13 cellular contexts compared by ENCODE assay signal in the genomic region with DNA sequence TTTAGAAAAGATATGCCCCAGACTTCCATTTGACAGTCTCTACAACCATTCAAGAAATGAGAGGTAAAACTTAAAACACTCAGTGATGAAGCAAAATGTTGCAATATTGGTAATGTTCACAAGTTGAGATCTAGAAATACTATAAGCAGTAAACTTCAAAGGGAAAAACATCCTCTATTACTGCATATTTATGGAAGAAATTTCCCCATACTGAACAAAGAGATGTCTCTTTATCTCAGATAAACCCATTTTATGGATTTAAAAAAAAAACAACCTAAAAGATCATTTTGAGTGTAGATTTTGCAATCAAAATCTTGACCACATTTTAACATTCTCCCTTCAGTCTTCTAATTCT.
DNase-seq lines count a peak whose midpoint lies in the region; ATAC-seq and TF ChIP-seq lines count a peak whose summit lies in the region.
"Had no signal": no experiment of that assay in that cellular context is flagged by ENCODE, and none has a peak within 500 bp of the region (broad histone marks: within the 10 kb centered on the region; RNA-seq: fewer than 3 reads in every experiment).

No MANE protein-coding gene starts in this region.

- peak overlapping the region; percentile 67 for H3K4me3 Mint-ChIP-seq in activated T-cell treated with anti-CD3 and anti-CD28 coated beads, Interleukin-2, amount 50 U/mL, for 4 hours
- H3K4me3 Mint-ChIP-seq in central memory CD8-positive, alpha-beta T cell, result peak overlapping the region; percentile 69
- H3K4me3 Mint-ChIP-seq in stimulated activated memory B cell treated with anti-CD40 and anti-IgM and Interleukin-4, amounts not matched to agents 10 μg/mL and 1 μg/mL and 100 μg/mL, for 72 hours, result peak overlapping the region; percentile 41

- no peak overlapping the region for H3K4me2 ChIP-seq in OCI-LY7 (ENCODE audit: low read length)

- no peaks in the 10 kb centered on the region for H3K79me2 ChIP-seq in OCI-LY7 (ENCODE audit: insufficient read depth, low read depth, low read length)

- no peak for DNase-seq in activated T-cell treated with anti-CD3 and anti-CD28 coated beads, Interleukin-2, amount 50 U/mL, for 4 hours
- DNase-seq in activated T-cell treated with anti-CD3 and anti-CD28 coated beads, Interleukin-2, amount 50 U/mL, for 48 hours, result no peak
- DNase-seq in OCI-LY7 (ENCODE audit: low spot score) (no peak), NOMO-1 treated with DMSO at 0.1 percent for 48 hours (lab: John Stamatoyannopoulos, UW; ENCODE audit: unreplicated experiment) (no peak), NCI-H128 (lab: John Stamatoyannopoulos, UW; ENCODE audit: unreplicated experiment) (no peak)
- DNase-seq in central memory CD8-positive, alpha-beta T cell (ENCODE audit: low spot score in 2 of 2), result no peak
- DNase-seq: MG63, NCI-H2081, NCI-H69, thyroid gland had no signal

- ATAC-seq in activated T-cell treated with anti-CD3 and anti-CD28 coated beads, Interleukin-2, amount 50 U/mL, for 4 hours, result no peak
- no peak for ATAC-seq in central memory CD8-positive, alpha-beta T cell (replicated peaks; ENCODE audit: extremely low read depth, poor library complexity, severe bottlenecking)
- ATAC-seq in stimulated activated memory B cell treated with anti-CD40 and anti-IgM and Interleukin-4, amounts not matched to agents 10 μg/mL and 1 μg/mL and 100 μg/mL, for 72 hours, result no peak
- no peak for ATAC-seq in GM19023 (IDR thresholded peaks at IDR 0.05; ENCODE audit: unreplicated experiment)

- intact Hi-C loops in OCI-LY7 (cut with micrococcal nuclease; ENCODE audit: unreplicated experiment), result no loop called here

- peaks cover 47% of the 10 kb centered on the region for H3K4me1 Mint-ChIP-seq in activated T-cell treated with anti-CD3 and anti-CD28 coated beads, Interleukin-2, amount 50 U/mL, for 4 hours (ENCODE audit: low read depth)
- H3K4me1 Mint-ChIP-seq in central memory CD8-positive, alpha-beta T cell, result peaks cover 22% of the 10 kb centered on the region
- peaks cover 20% of the 10 kb centered on the region for H3K4me1 Mint-ChIP-seq in stimulated activated memory B cell treated with anti-CD40 and anti-IgM and Interleukin-4, amounts not matched to agents 10 μg/mL and 1 μg/mL and 100 μg/mL, for 72 hours

- H3K36me3 ChIP-seq in OCI-LY7 (ENCODE audit: insufficient read depth, low read length), result no peaks in the 10 kb centered on the region
- H3K36me3 ChIP-seq: MG63, thyroid gland had no signal

- H2AFZ ChIP-seq in OCI-LY7 (ENCODE audit: low read length), result peak overlapping the region; percentile 21; the same call in 1 of the 2 replicates

- H3K27ac Mint-ChIP-seq in central memory CD8-positive, alpha-beta T cell (ENCODE audit: low read depth), result peak overlapping the region; percentile 98
- peak overlapping the region; percentile 77 for H3K27ac Mint-ChIP-seq in stimulated activated memory B cell treated with anti-CD40 and anti-IgM and Interleukin-4, amounts not matched to agents 10 μg/mL and 1 μg/mL and 100 μg/mL, for 72 hours

- H3K9me2 ChIP-seq in OCI-LY7 (ENCODE audit: insufficient read depth, low read length), result no peaks in the 10 kb centered on the region

- no peaks in the 10 kb centered on the region for H4K20me1 ChIP-seq in OCI-LY7 (ENCODE audit: insufficient read depth, low read length)

- POLR2A ChIA-PET in OCI-LY7 (lab: Charles Lee), result interaction anchor here (0.7 kb wide), 1 partner anchor 197 kb away, joined by 4 read pairs; no protein-coding TSS in a partner anchor

- H3K4me3 ChIP-seq in OCI-LY7 (ENCODE audit: low read depth, low read length, poor library complexity, severe bottlenecking), result no peak overlapping the region
- H3K4me3 ChIP-seq: MG63, thyroid gland had no signal

- peaks cover 10% of the 10 kb centered on the region for H3K9me3 Mint-ChIP-seq in activated T-cell treated with anti-CD3 and anti-CD28 coated beads, Interleukin-2, amount 50 U/mL, for 4 hours
- H3K9me3 Mint-ChIP-seq in central memory CD8-positive, alpha-beta T cell, result no peaks in the 10 kb centered on the region
- no peaks in the 10 kb centered on the region for H3K9me3 Mint-ChIP-seq in stimulated activated memory B cell treated with anti-CD40 and anti-IgM and Interleukin-4, amounts not matched to agents 10 μg/mL and 1 μg/mL and 100 μg/mL, for 72 hours

- CTCF ChIA-PET in OCI-LY7 (lab: Charles Lee; ENCODE audit: unreplicated experiment), result no interaction called here

- no peaks in the 10 kb centered on the region for H3K9me3 ChIP-seq in OCI-LY7 (ENCODE audit: low read length)
- H3K9me3 ChIP-seq: thyroid gland had no signal

- no TSS peak for BruUV-seq in OCI-LY7 (replicated peaks; lab: Mats Ljungman, UMichigan)

- H3K36me3 Mint-ChIP-seq in activated T-cell treated with anti-CD3 and anti-CD28 coated beads, Interleukin-2, amount 50 U/mL, for 4 hours (ENCODE audit: insufficient read depth), result peaks cover 6% of the 10 kb centered on the region
- peaks cover 6% of the 10 kb centered on the region for H3K36me3 Mint-ChIP-seq in central memory CD8-positive, alpha-beta T cell (ENCODE audit: insufficient read depth)
- no peaks in the 10 kb centered on the region for H3K36me3 Mint-ChIP-seq in stimulated activated memory B cell treated with anti-CD40 and anti-IgM and Interleukin-4, amounts not matched to agents 10 μg/mL and 1 μg/mL and 100 μg/mL, for 72 hours

- TF ChIP-seq CTCF in OCI-LY7 (conservative IDR thresholded peaks at IDR 0.05; ENCODE audit: low read length), result no peak

- H3K27me3 Mint-ChIP-seq in activated T-cell treated with anti-CD3 and anti-CD28 coated beads, Interleukin-2, amount 50 U/mL, for 4 hours (ENCODE audit: low read depth), result no peaks in the 10 kb centered on the region
- H3K27me3 Mint-ChIP-seq in central memory CD8-positive, alpha-beta T cell, result no peaks in the 10 kb centered on the region
- no peaks in the 10 kb centered on the region for H3K27me3 Mint-ChIP-seq in stimulated activated memory B cell treated with anti-CD40 and anti-IgM and Interleukin-4, amounts not matched to agents 10 μg/mL and 1 μg/mL and 100 μg/mL, for 72 hours

- no peaks in the 10 kb centered on the region for H3K4me1 ChIP-seq in OCI-LY7 (ENCODE audit: insufficient read depth, low read length, poor library complexity, severe bottlenecking)

- no peak overlapping the region for H3K27ac ChIP-seq in OCI-LY7 (ENCODE audit: low read depth, low read length, poor library complexity, severe bottlenecking)
- H3K27ac ChIP-seq: RWPE1 had no signal
